ENCODE assay signal across 1 cellular context in the genomic region with DNA sequence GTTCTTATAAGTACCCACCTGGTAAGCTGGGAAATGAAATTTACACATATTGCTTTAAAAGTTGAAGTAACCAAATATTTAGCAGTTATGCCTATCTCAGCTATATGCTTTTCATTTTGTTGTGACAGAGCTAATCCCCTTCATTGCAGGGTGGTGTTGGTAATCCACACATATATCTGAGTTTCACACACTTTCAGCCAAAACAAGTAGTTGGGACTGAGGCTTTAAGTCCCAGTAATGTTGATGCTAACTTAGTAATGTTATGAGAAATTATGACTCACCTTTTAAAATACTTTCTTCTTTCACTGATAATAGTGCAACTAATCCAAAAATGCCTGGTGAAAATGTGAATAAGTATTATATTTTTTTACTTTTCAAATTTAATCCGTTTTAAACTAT.
TF ChIP-seq lines count a peak whose summit lies in the region.

No MANE protein-coding gene starts in this region.

TF ChIP-seq in IMR-90, 13 proteins besides CTCF, POLR2A, EP300 and RAD21:
- TF ChIP-seq MXI1 (IDR thresholded peaks at IDR 0.05; ENCODE audit: borderline replicate concordance, low read depth, low read length) (no peak), MAFK (IDR thresholded peaks at IDR 0.05; ENCODE audit: low read depth, low read length) (no peak), BHLHE40 (IDR thresholded peaks at IDR 0.05; ENCODE audit: low read depth, low read length) (peak; percentile 29; the same call in 1 of the 2 replicates), SMC3 (IDR thresholded peaks at IDR 0.05; ENCODE audit: low read depth, low read length) (no peak), CEBPB (IDR thresholded peaks at IDR 0.05; ENCODE audit: low read depth, low read length) (peak; percentile 18; the same call in 1 of the 2 replicates), FOS (IDR thresholded peaks at IDR 0.05; ENCODE audit: low read depth, low read length) (peak; percentile 80), RFX5 (IDR thresholded peaks at IDR 0.05; ENCODE audit: low read depth, low read length) (no peak)
- TF ChIP-seq, protein P1, sequence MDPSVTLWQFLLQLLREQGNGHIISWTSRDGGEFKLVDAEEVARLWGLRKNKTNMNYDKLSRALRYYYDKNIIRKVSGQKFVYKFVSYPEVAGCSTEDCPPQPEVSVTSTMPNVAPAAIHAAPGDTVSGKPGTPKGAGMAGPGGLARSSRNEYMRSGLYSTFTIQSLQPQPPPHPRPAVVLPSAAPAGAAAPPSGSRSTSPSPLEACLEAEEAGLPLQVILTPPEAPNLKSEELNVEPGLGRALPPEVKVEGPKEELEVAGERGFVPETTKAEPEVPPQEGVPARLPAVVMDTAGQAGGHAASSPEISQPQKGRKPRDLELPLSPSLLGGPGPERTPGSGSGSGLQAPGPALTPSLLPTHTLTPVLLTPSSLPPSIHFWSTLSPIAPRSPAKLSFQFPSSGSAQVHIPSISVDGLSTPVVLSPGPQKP (IDR thresholded peaks at IDR 0.05; ENCODE audit: borderline replicate concordance, low read depth, low read length) = no peak
- TF ChIP-seq, protein P2, sequence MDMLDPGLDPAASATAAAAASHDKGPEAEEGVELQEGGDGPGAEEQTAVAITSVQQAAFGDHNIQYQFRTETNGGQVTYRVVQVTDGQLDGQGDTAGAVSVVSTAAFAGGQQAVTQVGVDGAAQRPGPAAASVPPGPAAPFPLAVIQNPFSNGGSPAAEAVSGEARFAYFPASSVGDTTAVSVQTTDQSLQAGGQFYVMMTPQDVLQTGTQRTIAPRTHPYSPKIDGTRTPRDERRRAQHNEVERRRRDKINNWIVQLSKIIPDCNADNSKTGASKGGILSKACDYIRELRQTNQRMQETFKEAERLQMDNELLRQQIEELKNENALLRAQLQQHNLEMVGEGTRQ (IDR thresholded peaks at IDR 0.05; ENCODE audit: low read depth, low read length) = no peak
